ENCODE assay signal across 12 cellular contexts in the genomic region with DNA sequence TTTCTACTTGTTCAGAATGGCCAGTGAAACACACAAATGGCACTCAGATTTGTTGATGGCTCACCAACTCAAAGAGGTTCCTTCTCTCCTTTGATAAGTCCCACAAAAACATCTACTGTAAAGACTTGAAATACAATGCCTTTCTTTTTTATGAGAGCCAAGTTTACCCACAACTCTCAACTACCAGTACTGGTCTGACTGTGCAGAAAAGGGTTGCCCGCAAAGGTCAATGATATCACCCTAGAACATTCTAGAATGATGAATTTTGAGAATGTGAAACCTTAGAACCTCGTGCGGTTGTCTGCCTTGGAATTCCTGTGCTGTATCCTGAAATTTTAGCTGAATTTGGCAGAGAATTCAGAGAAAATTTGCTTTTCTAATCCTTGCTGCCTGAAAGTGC. TPM values are rescaled to one million over a fixed set of nuclear protein-coding genes. Genes with fewer than 3 reads are reported as not detected.
DNase-seq lines count a peak whose midpoint lies in the region; ATAC-seq and TF ChIP-seq lines count a peak whose summit lies in the region.
"Had no signal": no experiment of that assay in that cellular context is flagged by ENCODE, and none has a peak within 500 bp of the region (broad histone marks: within the 10 kb centered on the region; RNA-seq: fewer than 3 reads in every experiment).

No MANE protein-coding gene starts in this region.

- ATAC-seq in activated CD4-positive, alpha-beta T cell treated with anti-CD3 and anti-CD28 coated beads for 36 hours = peak; percentile 84
- ATAC-seq in GM21717 (IDR thresholded peaks at IDR 0.05; ENCODE audit: unreplicated experiment) (peak; percentile 46), HG03469 (IDR thresholded peaks at IDR 0.05; ENCODE audit: unreplicated experiment) (peak; percentile 54), GM19328 (IDR thresholded peaks at IDR 0.05; ENCODE audit: unreplicated experiment) (no peak)

- intact Hi-C loops in activated CD4-positive, alpha-beta T cell treated with anti-CD3 and anti-CD28 coated beads for 36 hours (cut with DNase I, micrococcal nuclease) = loop anchor here (1.0 to 5.0 kb wide), 7 partner anchors 11 to 550 kb away; partner anchors contain the start of gene PPP4R2 (in 1 of the 2)
- intact Hi-C loops in spleen (cut with DNase I; ENCODE audit: low total_unique reads) = no loop called here

- peak overlapping the region in 1 of 8 donors; percentile 10 for H3K4me3 ChIP-seq in spleen

- no peaks in the 10 kb centered on the region for H3K36me3 ChIP-seq in spleen

- peak overlapping the region in 7 of 8 donors; percentile 55 to 88 (median 80) for H3K27ac ChIP-seq in spleen

- no peak for TF ChIP-seq POLR2A in spleen (IDR thresholded peaks at IDR 0.05)

- TF ChIP-seq CTCF in spleen (IDR thresholded peaks at IDR 0.05 in 8 of 11, conservative IDR thresholded peaks at IDR 0.05 in 3 of 11) = no peak

- DNase-seq in activated CD4-positive, alpha-beta T cell treated with anti-CD3 and anti-CD28 coated beads for 36 hours = peak; percentile 52
- no peak for DNase-seq in activated CD4-positive, alpha-beta T cell treated with anti-CD3 and anti-CD28 coated beads, Interleukin-2, amount 50 U/mL, for 4 hours
- DNase-seq in spleen = no peak
- DNase-seq in NCI-H2029 treated with DMSO at 0.1 percent for 48 hours (lab: John Stamatoyannopoulos, UW) = no peak
- no peak for DNase-seq in epidermal melanocyte (ENCODE audit: insufficient read length, low spot score)
- DNase-seq: 8988T; activated CD4-positive, alpha-beta T cell treated with anti-CD3 and anti-CD28 coated beads for 4 hours; SIG-M5; substantia nigra had no signal

- H3K4me3 Mint-ChIP-seq in activated CD4-positive, alpha-beta T cell treated with anti-CD3 and anti-CD28 coated beads for 36 hours = no peak overlapping the region

- CTCF ChIA-PET in activated CD4-positive, alpha-beta T cell treated with anti-CD3 and anti-CD28 coated beads for 36 hours (lab: Charles Lee) = interaction anchor here (1.5 to 2.1 kb wide), 2 partner anchors 17 to 79 kb away, joined by 4 to 5 read pairs; no protein-coding TSS in a partner anchor

- no peaks in the 10 kb centered on the region for H3K9me3 ChIP-seq in spleen

- peak overlapping the region; percentile 84 for H3K27ac Mint-ChIP-seq in activated CD4-positive, alpha-beta T cell treated with anti-CD3 and anti-CD28 coated beads for 36 hours

- no peaks in the 10 kb centered on the region for H3K9me3 Mint-ChIP-seq in activated CD4-positive, alpha-beta T cell treated with anti-CD3 and anti-CD28 coated beads for 36 hours (ENCODE audit: low read depth)

- H3K4me1 Mint-ChIP-seq in activated CD4-positive, alpha-beta T cell treated with anti-CD3 and anti-CD28 coated beads for 36 hours = peaks cover 19% of the 10 kb centered on the region

- H3K36me3 Mint-ChIP-seq in activated CD4-positive, alpha-beta T cell treated with anti-CD3 and anti-CD28 coated beads for 36 hours (ENCODE audit: low read depth) = no peaks in the 10 kb centered on the region

- H3K27me3 Mint-ChIP-seq in activated CD4-positive, alpha-beta T cell treated with anti-CD3 and anti-CD28 coated beads for 36 hours = peaks cover 3% of the 10 kb centered on the region

- POLR2A ChIA-PET in activated CD4-positive, alpha-beta T cell treated with anti-CD3 and anti-CD28 coated beads for 36 hours (lab: Charles Lee) = no interaction called here

- 68 to 81% (median 70%) methylated on average over 3 of the region's 3 CpGs for WGBS in spleen, 5 donors

- peaks cover 0 to 5% (median 0%) of the 10 kb centered on the region in 6 donors for H3K4me1 ChIP-seq in spleen

- peaks cover 0 to 14% (median 0%) of the 10 kb centered on the region in 7 donors for H3K27me3 ChIP-seq in spleen (replicated peaks in 1 of 7)

RNA-seq across cellular contexts. Expression of gene PPP4R2, which starts 19.1 kb away (rescaled TPM):
- 10 to 100 TPM; 75.1 to 91.5 TPM for total RNA-seq in activated CD4-positive, alpha-beta T cell treated with anti-CD3 and anti-CD28 coated beads for 36 hours
- 10 to 100 TPM; 44.8 to 94.7 (median 70.1) TPM for total RNA-seq in spleen
- 10 to 100 TPM; 12.2 to 18.4 (median 13.1) TPM for polyA plus RNA-seq in spleen
